In the genomic region with DNA sequence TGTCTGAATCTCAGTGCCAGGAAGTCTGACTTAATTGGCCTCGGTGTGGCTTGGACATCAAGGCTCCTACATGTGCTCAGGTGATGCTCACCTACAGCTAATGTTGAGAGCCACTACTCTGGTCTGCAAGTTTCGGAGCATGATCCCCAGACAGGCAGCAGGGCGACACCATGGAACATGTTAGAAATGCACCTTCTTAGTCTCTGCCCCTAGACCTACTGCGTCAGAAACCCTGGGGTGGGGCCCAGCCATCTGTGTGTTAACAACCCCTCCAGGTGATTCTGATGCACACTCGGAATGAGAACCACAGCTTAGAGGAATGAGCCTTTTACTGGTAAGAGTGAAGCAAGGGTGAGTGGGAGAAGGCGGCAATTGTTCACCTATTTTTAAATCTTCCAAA, we compare ENCODE assay signal across 27 cellular contexts.
"Had no signal": no experiment of that assay in that cellular context is flagged by ENCODE, and none has a peak within 500 bp of the region (broad histone marks: within the 10 kb centered on the region; RNA-seq: fewer than 3 reads in every experiment).

No MANE protein-coding gene starts in this region.

- H3K4me1 Mint-ChIP-seq: stimulated activated memory B cell treated with anti-CD40 and anti-IgM and Interleukin-4, amounts not matched to agents 10 μg/mL and 1 μg/mL and 100 μg/mL, for 72 hours; stimulated activated naive B cell treated with anti-CD40 and anti-IgM and Interleukin-4, amounts not matched to agents 10 μg/mL and 1 μg/mL and 100 μg/mL, for 72 hours; stimulated activated naive CD8-positive, alpha-beta T cell treated with anti-CD3 and anti-CD28 coated beads, Interleukin-15, amount 100 ng/mL, for 72 hours had no signal

- H3K27ac ChIP-seq: stomach, suprapubic skin, testis, thoracic aorta, thyroid gland, tibial artery, tibial nerve, transverse colon, upper lobe of left lung, upper lobe of right lung, uterus, vagina had no signal

- H3K27me3 ChIP-seq: stomach, suprapubic skin, testis, thyroid gland, tibial artery, tibial nerve, transverse colon, upper lobe of left lung, upper lobe of right lung, uterus, vagina had no signal

- H3K4me3 ChIP-seq: stomach, suprapubic skin, testis, thoracic aorta, thyroid gland, tibial artery, tibial nerve, transverse colon, upper lobe of left lung, upper lobe of right lung, uterus, vagina had no signal

- H3K4me1 ChIP-seq: stomach, suprapubic skin, testis, thyroid gland, tibial artery, tibial nerve, transverse colon, upper lobe of left lung, upper lobe of right lung, uterus, vagina had no signal

- H3K9me3 Mint-ChIP-seq: stimulated activated effector memory CD8-positive, alpha-beta T cell treated with anti-CD3 and anti-CD28 coated beads, Interleukin-12 subunit alpha, Interleukin-12 subunit beta, amount 100 ng/mL, for 72 hours; stimulated activated naive B cell treated with anti-CD40 and anti-IgM and Interleukin-4, amounts not matched to agents 10 μg/mL and 1 μg/mL and 100 μg/mL, for 72 hours; stimulated activated naive CD8-positive, alpha-beta T cell treated with anti-CD3 and anti-CD28 coated beads, Interleukin-15, amount 100 ng/mL, for 72 hours; stimulated activated naive CD8-positive, alpha-beta T cell treated with anti-CD3 and anti-CD28 coated beads, Interleukin-15, Interleukin-2, amounts not matched to agents 100 ng/mL and 50 ng/mL, for 24 hours; type B pancreatic cell had no signal

- H3K9me3 ChIP-seq: stomach, suprapubic skin, testis, thoracic aorta, thyroid gland, tibial nerve, transverse colon, upper lobe of left lung, upper lobe of right lung, uterus, vagina had no signal

- H3K36me3 ChIP-seq: stomach, suprapubic skin, thoracic aorta, thyroid gland, tibial artery, tibial nerve, transverse colon, upper lobe of left lung, upper lobe of right lung, uterus, vagina had no signal

- H3K36me3 Mint-ChIP-seq: stimulated activated effector memory CD8-positive, alpha-beta T cell treated with anti-CD3 and anti-CD28 coated beads, Interleukin-12 subunit alpha, Interleukin-12 subunit beta, amount 100 ng/mL, for 72 hours; stimulated activated memory B cell treated with anti-CD40 and anti-IgM and Interleukin-4, amounts not matched to agents 10 μg/mL and 1 μg/mL and 100 μg/mL, for 72 hours; stimulated activated naive B cell treated with anti-CD40 and anti-IgM and Interleukin-4, amounts not matched to agents 10 μg/mL and 1 μg/mL and 100 μg/mL, for 72 hours; type B pancreatic cell had no signal

- H3K27ac Mint-ChIP-seq: stimulated activated effector memory CD8-positive, alpha-beta T cell treated with anti-CD3 and anti-CD28 coated beads, Interleukin-12 subunit alpha, Interleukin-12 subunit beta, amount 100 ng/mL, for 72 hours; stimulated activated memory B cell treated with anti-CD40 and anti-IgM and Interleukin-4, amounts not matched to agents 10 μg/mL and 1 μg/mL and 100 μg/mL, for 72 hours; stimulated activated naive B cell treated with anti-CD40 and anti-IgM and Interleukin-4, amounts not matched to agents 10 μg/mL and 1 μg/mL and 100 μg/mL, for 72 hours; stimulated activated naive CD8-positive, alpha-beta T cell treated with anti-CD3 and anti-CD28 coated beads, Interleukin-15, amount 100 ng/mL, for 72 hours; stimulated activated naive CD8-positive, alpha-beta T cell treated with anti-CD3 and anti-CD28 coated beads, Interleukin-15, Interleukin-2, amounts not matched to agents 100 ng/mL and 50 ng/mL, for 24 hours; type B pancreatic cell had no signal

- H3K27me3 Mint-ChIP-seq: stimulated activated memory B cell treated with anti-CD40 and anti-IgM and Interleukin-4, amounts not matched to agents 10 μg/mL and 1 μg/mL and 100 μg/mL, for 72 hours; stimulated activated naive B cell treated with anti-CD40 and anti-IgM and Interleukin-4, amounts not matched to agents 10 μg/mL and 1 μg/mL and 100 μg/mL, for 72 hours; stimulated activated naive CD8-positive, alpha-beta T cell treated with anti-CD3 and anti-CD28 coated beads, Interleukin-15, amount 100 ng/mL, for 72 hours; stimulated activated naive CD8-positive, alpha-beta T cell treated with anti-CD3 and anti-CD28 coated beads, Interleukin-15, Interleukin-2, amounts not matched to agents 100 ng/mL and 50 ng/mL, for 24 hours; type B pancreatic cell had no signal

- H3K4me3 Mint-ChIP-seq: stimulated activated effector memory CD8-positive, alpha-beta T cell treated with anti-CD3 and anti-CD28 coated beads, Interleukin-12 subunit alpha, Interleukin-12 subunit beta, amount 100 ng/mL, for 72 hours; stimulated activated memory B cell treated with anti-CD40 and anti-IgM and Interleukin-4, amounts not matched to agents 10 μg/mL and 1 μg/mL and 100 μg/mL, for 72 hours; stimulated activated naive B cell treated with anti-CD40 and anti-IgM and Interleukin-4, amounts not matched to agents 10 μg/mL and 1 μg/mL and 100 μg/mL, for 72 hours; stimulated activated naive CD8-positive, alpha-beta T cell treated with anti-CD3 and anti-CD28 coated beads, Interleukin-15, amount 100 ng/mL, for 72 hours; stimulated activated naive CD8-positive, alpha-beta T cell treated with anti-CD3 and anti-CD28 coated beads, Interleukin-15, Interleukin-2, amounts not matched to agents 100 ng/mL and 50 ng/mL, for 24 hours; type B pancreatic cell had no signal

- DNase-seq: stimulated activated CD4-positive, alpha-beta T cell treated with anti-CD3 and anti-CD28 coated beads, Interleukin-2, amount 100 ng/mL, for 48 hours; stimulated activated CD4-positive, alpha-beta T cell treated with anti-CD3 and anti-CD28 coated beads, Interleukin-4, amount 100 ng/mL, for 1 hour; stimulated activated CD4-positive, alpha-beta T cell treated with anti-CD3 and anti-CD28 coated beads, Interleukin-4, amount 100 ng/mL, for 24 hours; stimulated activated CD4-positive, alpha-beta T cell treated with anti-CD3 and anti-CD28 coated beads, Interleukin-4, amount 100 ng/mL, for 4 hours; stimulated activated CD8-positive, alpha-beta memory T cell treated with anti-CD3 and anti-CD28 coated beads, Interleukin-4, amount 100 ng/mL, for 48 hours; stimulated activated naive B cell treated with anti-CD40 and anti-IgM and Interleukin-4, amounts not matched to agents 10 μg/mL and 1 μg/mL and 100 μg/mL, for 72 hours; stimulated activated naive CD4-positive, alpha-beta T cell; stimulated activated naive CD4-positive, alpha-beta T cell treated with Interleukin-2 at 50 U/mL for 16 hours; stimulated activated naive CD8-positive, alpha-beta T cell treated with anti-CD3 and anti-CD28 coated beads, Interleukin-15, amount 100 ng/mL, for 72 hours; stimulated activated naive CD8-positive, alpha-beta T cell treated with anti-CD3 and anti-CD28 coated beads, Interleukin-15, Interleukin-2, amounts not matched to agents 100 U/mL and 50 U/mL, for 24 hours; stomach; substantia nigra; testis; thyroid gland; tibial artery; transverse colon; upper lobe of left lung; upper lobe of right lung; uterus had no signal

- ATAC-seq: stimulated activated effector memory CD8-positive, alpha-beta T cell treated with anti-CD3 and anti-CD28 coated beads, Interleukin-12 subunit alpha, Interleukin-12 subunit beta, amount 100 ng/mL, for 72 hours; stimulated activated memory B cell treated with anti-CD40 and anti-IgM and Interleukin-4, amounts not matched to agents 10 μg/mL and 1 μg/mL and 100 μg/mL, for 72 hours; stimulated activated naive B cell treated with anti-CD40 and anti-IgM and Interleukin-4, amounts not matched to agents 10 μg/mL and 1 μg/mL and 100 μg/mL, for 72 hours; stimulated activated naive CD8-positive, alpha-beta T cell treated with anti-CD3 and anti-CD28 coated beads, Interleukin-15, amount 100 ng/mL, for 72 hours; stimulated activated naive CD8-positive, alpha-beta T cell treated with anti-CD3 and anti-CD28 coated beads, Interleukin-15, Interleukin-2, amounts not matched to agents 100 U/mL and 50 U/mL, for 24 hours; upper lobe of right lung had no signal
